ENCODE assay signal across 16 cellular contexts in the genomic region with DNA sequence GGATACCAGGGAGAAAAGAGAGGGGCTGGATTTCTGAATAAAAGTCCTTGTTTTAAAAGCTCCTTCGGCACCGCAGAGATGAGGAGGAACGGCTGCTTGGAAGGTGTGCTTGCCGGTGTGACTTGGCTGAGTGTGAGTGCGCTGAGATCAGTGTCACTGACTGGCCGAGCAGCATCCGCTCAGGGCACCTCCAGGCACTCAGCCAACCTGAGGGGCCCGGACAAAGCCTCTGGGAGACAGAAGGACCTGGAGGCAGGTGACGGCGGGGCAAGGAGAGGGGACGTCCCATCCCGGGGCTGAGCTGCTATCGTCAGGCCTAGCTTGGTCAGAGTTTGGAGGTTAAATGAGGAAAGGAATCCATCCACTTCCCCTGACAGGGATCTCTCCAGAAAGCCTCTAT. TPM values are rescaled to one million over a fixed set of nuclear protein-coding genes. Genes with fewer than 3 reads are reported as not detected.
"Had no signal": no experiment of that assay in that cellular context is flagged by ENCODE, and none has a peak within 500 bp of the region (broad histone marks: within the 10 kb centered on the region; RNA-seq: fewer than 3 reads in every experiment).

No MANE protein-coding gene starts in this region.

- ATAC-seq: left cardiac atrium, T-helper 17 cell had no signal

- DNase-seq: activated CD4-positive, alpha-beta T cell treated with anti-CD3 and anti-CD28 coated beads, Interleukin-2, amount 50 U/mL, for 48 hours; activated naive CD4-positive, alpha-beta T cell treated with anti-CD3 and anti-CD28 coated beads for 36 hours; central memory CD4-positive, alpha-beta T cell; esophagus squamous epithelium; foreskin fibroblast; immature natural killer cell; left cardiac atrium; naive B cell; nucleus accumbens; stimulated activated CD4-positive, alpha-beta T cell treated with anti-CD3 and anti-CD28 coated beads, Interleukin-2, amount 100 ng/mL, for 48 hours; stimulated activated naive CD4-positive, alpha-beta T cell treated with Interleukin-2 at 50 U/mL for 16 hours; T-helper 17 cell had no signal

- H3K27ac ChIP-seq: esophagus squamous epithelium, suprapubic skin, uterus had no signal

- H3K9me3 ChIP-seq: esophagus squamous epithelium, suprapubic skin, uterus had no signal

- H3K36me3 ChIP-seq: esophagus squamous epithelium, suprapubic skin, uterus had no signal

- H3K4me1 ChIP-seq: esophagus squamous epithelium, suprapubic skin, uterus had no signal

- H3K27me3 ChIP-seq: uterus had no signal

- H3K4me3 ChIP-seq: esophagus squamous epithelium, lung, suprapubic skin, uterus had no signal

RNA-seq across cellular contexts. Expression of gene ALLC, which starts 16.8 kb away (rescaled TPM):
- total RNA-seq: activated naive CD4-positive, alpha-beta T cell treated with anti-CD3 and anti-CD28 coated beads for 36 hours; esophagus squamous epithelium; lung; pulmonary artery endothelial cell; suprapubic skin; T-helper 17 cell; uterus had no signal
- polyA plus RNA-seq: immature natural killer cell had no signal

RNA-seq across cellular contexts. Expression of gene COLEC11, which starts 46.3 kb away (rescaled TPM):
- total RNA-seq: T-helper 17 cell had no signal
- polyA plus RNA-seq: immature natural killer cell had no signal
